Comparison of ENCODE assay signal across 12 cellular contexts in the genomic region with DNA sequence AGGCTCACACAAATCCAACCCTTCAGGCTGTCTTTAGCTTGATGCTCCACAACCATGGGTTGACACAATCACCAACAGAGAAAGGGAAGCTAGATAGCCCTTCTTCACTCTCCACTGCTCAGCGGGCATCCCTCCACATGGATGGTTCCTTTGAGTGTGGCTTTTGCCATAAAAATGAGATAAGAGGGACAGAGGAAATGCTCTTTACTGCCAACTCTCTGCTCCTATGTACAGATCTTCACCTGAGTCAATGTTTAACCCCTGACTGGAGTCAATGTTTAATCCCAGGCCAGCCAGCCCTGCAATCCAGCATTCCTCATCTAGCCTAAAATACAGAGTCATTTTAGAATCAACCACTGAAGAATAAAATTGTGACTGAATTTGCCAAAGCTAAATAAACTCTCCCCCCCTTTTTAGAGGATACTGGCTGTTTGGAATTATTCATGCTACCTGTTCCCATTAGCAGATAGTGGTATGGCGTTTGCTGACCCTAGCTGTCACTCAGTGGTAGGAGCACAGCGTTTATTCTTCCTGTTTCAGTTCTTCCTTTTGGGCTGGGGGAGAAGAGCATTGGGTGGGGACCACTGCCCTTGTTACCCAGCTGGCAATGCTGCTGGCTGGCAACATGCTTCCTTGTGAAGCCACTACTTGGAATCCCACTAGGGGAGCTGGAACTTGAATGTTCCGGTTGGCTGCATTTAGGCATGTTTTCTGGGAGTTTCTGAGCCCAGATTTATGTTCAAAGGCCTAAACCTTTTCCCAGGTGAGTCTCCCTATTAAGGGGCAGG. TPM values are rescaled to one million over a fixed set of nuclear protein-coding genes. Genes with fewer than 3 reads are reported as not detected.
DNase-seq lines count a peak whose midpoint lies in the region; ATAC-seq, FAIRE-seq and TF ChIP-seq lines count a peak whose summit lies in the region.
"Had no signal": no experiment of that assay in that cellular context is flagged by ENCODE, and none has a peak within 500 bp of the region (broad histone marks: within the 10 kb centered on the region; RNA-seq: fewer than 3 reads in every experiment).

No MANE protein-coding gene starts in this region.

- DNase-seq in A549 (ENCODE audit: low read depth in 1 of 2, low spot score in 1 of 2) (peak; percentile 33 to 69), HuH-7.5 (ENCODE audit: low spot score) (peak; percentile 63), kidney tubule cell (ENCODE audit: low spot score) (peak; percentile 96), NCI-H1048 (lab: John Stamatoyannopoulos, UW) (no peak), putamen (ENCODE audit: low spot score) (no peak), ecto neural progenitor cell (ENCODE audit: low spot score) (no peak)
- DNase-seq: activated CD4-positive, alpha-beta T cell treated with anti-CD3 and anti-CD28 coated beads, Interleukin-2, amount 50 U/mL, for 4 hours; MG63; NCI-H2227 treated with DMSO at 0.1 percent for 48 hours; uterus had no signal

- 0 out of 3 replicates have a peak, but pooled peaks cover 5% of the 10 kb centered on the region for H3K9me3 ChIP-seq in A549
- H3K9me3 ChIP-seq: MG63, uterus had no signal

- CTCF ChIA-PET in A549 (lab: Yijun Ruan, JAX): interaction anchor here (0.7 to 3.1 kb wide), 11 partner anchors 9 to 461 kb away, joined by 3 to 10 read pairs (median 3); partner anchors contain the start of gene FCAMR

- POLR2A ChIA-PET in A549 (lab: Yijun Ruan, JAX): no interaction called here

- FAIRE-seq in A549 (lab: Jason Lieb, UNC): no peak

- TF ChIP-seq CTCF in A549 (IDR thresholded peaks at IDR 0.05): no peak

- ATAC-seq in A549 (peak; percentile 52 to 86), GM19397 (IDR thresholded peaks at IDR 0.05; ENCODE audit: unreplicated experiment) (peak; percentile 51), GM19035 (IDR thresholded peaks at IDR 0.05; ENCODE audit: unreplicated experiment) (no peak)

- WGBS in A549 (ENCODE audit: missing lambda C conversion rate): 28% methylated on average over 4 of the region's 4 CpGs

- 0 out of 3 replicates have a peak overlapping the region, but pooled peaks have one; percentile 8 for H3K4me3 ChIP-seq in A549
- H3K4me3 ChIP-seq: MG63, uterus had no signal

- TF ChIP-seq RAD21 in A549 (conservative IDR thresholded peaks at IDR 0.05 in 1 of 2, IDR thresholded peaks at IDR 0.05 in 1 of 2): no peak

- peaks cover 26% of the 10 kb centered on the region for H3K4me1 ChIP-seq in A549
- H3K4me1 ChIP-seq: uterus had no signal

- H3K4me2 ChIP-seq in A549: peak overlapping the region; percentile 75

- H3K27ac ChIP-seq in A549: peak overlapping the region; percentile 79 to 86
- H3K27ac ChIP-seq: uterus had no signal

- no peak for TF ChIP-seq EP300 in A549 (IDR thresholded peaks at IDR 0.05)

- no peak for TF ChIP-seq POLR2A in A549 (IDR thresholded peaks at IDR 0.05; ENCODE audit: low read length)

TF ChIP-seq in A549, 52 proteins besides CTCF, POLR2A, EP300 and RAD21:
- TF ChIP-seq ZFP36 (IDR thresholded peaks at IDR 0.05; ENCODE audit: borderline replicate concordance, partially characterized antibody): no peak
- TF ChIP-seq, protein P1, sequence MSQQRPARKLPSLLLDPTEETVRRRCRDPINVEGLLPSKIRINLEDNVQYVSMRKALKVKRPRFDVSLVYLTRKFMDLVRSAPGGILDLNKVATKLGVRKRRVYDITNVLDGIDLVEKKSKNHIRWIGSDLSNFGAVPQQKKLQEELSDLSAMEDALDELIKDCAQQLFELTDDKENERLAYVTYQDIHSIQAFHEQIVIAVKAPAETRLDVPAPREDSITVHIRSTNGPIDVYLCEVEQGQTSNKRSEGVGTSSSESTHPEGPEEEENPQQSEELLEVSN (IDR thresholded peaks at IDR 0.05; ENCODE audit: borderline replicate concordance, low read depth): no peak
- no peak for TF ChIP-seq ZNF302 (CRISPR knock-in tag; IDR thresholded peaks at IDR 0.05)
- TF ChIP-seq, protein P2, sequence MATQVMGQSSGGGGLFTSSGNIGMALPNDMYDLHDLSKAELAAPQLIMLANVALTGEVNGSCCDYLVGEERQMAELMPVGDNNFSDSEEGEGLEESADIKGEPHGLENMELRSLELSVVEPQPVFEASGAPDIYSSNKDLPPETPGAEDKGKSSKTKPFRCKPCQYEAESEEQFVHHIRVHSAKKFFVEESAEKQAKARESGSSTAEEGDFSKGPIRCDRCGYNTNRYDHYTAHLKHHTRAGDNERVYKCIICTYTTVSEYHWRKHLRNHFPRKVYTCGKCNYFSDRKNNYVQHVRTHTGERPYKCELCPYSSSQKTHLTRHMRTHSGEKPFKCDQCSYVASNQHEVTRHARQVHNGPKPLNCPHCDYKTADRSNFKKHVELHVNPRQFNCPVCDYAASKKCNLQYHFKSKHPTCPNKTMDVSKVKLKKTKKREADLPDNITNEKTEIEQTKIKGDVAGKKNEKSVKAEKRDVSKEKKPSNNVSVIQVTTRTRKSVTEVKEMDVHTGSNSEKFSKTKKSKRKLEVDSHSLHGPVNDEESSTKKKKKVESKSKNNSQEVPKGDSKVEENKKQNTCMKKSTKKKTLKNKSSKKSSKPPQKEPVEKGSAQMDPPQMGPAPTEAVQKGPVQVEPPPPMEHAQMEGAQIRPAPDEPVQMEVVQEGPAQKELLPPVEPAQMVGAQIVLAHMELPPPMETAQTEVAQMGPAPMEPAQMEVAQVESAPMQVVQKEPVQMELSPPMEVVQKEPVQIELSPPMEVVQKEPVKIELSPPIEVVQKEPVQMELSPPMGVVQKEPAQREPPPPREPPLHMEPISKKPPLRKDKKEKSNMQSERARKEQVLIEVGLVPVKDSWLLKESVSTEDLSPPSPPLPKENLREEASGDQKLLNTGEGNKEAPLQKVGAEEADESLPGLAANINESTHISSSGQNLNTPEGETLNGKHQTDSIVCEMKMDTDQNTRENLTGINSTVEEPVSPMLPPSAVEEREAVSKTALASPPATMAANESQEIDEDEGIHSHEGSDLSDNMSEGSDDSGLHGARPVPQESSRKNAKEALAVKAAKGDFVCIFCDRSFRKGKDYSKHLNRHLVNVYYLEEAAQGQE (IDR thresholded peaks at IDR 0.05): no peak
- no peak for TF ChIP-seq ELK1 (IDR thresholded peaks at IDR 0.05; ENCODE audit: low read depth, low read length)
- no peak for TF ChIP-seq HOXB13 (CRISPR knock-in tag; IDR thresholded peaks at IDR 0.05; ENCODE audit: low read depth)
- TF ChIP-seq HES2 (IDR thresholded peaks at IDR 0.05): no peak
- no peak for TF ChIP-seq RNF2 (IDR thresholded peaks at IDR 0.05; ENCODE audit: borderline replicate concordance, low read depth)
- TF ChIP-seq MAFK (IDR thresholded peaks at IDR 0.05; ENCODE audit: partially characterized antibody): no peak
- no peak for TF ChIP-seq SREBF2 (IDR thresholded peaks at IDR 0.05)
- no peak for TF ChIP-seq PHF8 (IDR thresholded peaks at IDR 0.05; ENCODE audit: borderline replicate concordance, low read depth)
- no peak for TF ChIP-seq JUN (IDR thresholded peaks at IDR 0.05)
- no peak for TF ChIP-seq CBX8 (IDR thresholded peaks at IDR 0.05)
- no peak for TF ChIP-seq TP53 (CRISPR knock-in tag; IDR thresholded peaks at IDR 0.05)

RNA-seq across cellular contexts. Expression of gene PIGR, which starts 5.2 kb away (rescaled TPM):
- polyA plus RNA-seq in A549 (2011; rRNA removed): 0.01 and 0.03 TPM in 2 replicates
- 0.01 TPM in 1 of 2 replicates, not detected in the other for polyA plus RNA-seq in A549 (2012; cell fraction: cytosol; rRNA removed)
- polyA plus RNA-seq in A549 (2012; cell fraction: nucleus; rRNA removed): 0.01 TPM in 2 replicates
- not detected in 3 replicates for polyA plus RNA-seq in A549 (2017; fragmentation: RNase III; extraction: RNeasy Plus Mini Kit Qiagen cat#74134 plus additional on column Dnase treatment)
- polyA minus RNA-seq in A549 (2011; rRNA and poly(A)+ RNA removed): not detected in 2 replicates

RNA-seq across cellular contexts. Expression of gene FCAMR, which starts 18.7 kb away (rescaled TPM):
- polyA plus RNA-seq in A549 (2011; rRNA removed) (not detected in 2 replicates), A549 (2017; fragmentation: RNase III; extraction: RNeasy Plus Mini Kit Qiagen cat#74134 plus additional on column Dnase treatment) (not detected in 3 replicates)
- polyA plus RNA-seq in A549 (2012; cell fraction: cytosol; rRNA removed): not detected in 2 replicates
- 0.04 TPM in 1 of 2 replicates, not detected in the other for polyA plus RNA-seq in A549 (2012; cell fraction: nucleus; rRNA removed)
- not detected in 2 replicates for polyA minus RNA-seq in A549 (2011; rRNA and poly(A)+ RNA removed)

RNA-seq across cellular contexts. Expression of gene FCMR, which starts 29.8 kb away (rescaled TPM):
- 0.19 and 0.73 TPM in 2 replicates for polyA plus RNA-seq in A549 (2011; rRNA removed)
- 0.94 and 1.2 TPM in 2 replicates for polyA plus RNA-seq in A549 (2012; cell fraction: cytosol; rRNA removed)
- polyA plus RNA-seq in A549 (2012; cell fraction: nucleus; rRNA removed): 0.58 and 0.61 TPM in 2 replicates
- polyA plus RNA-seq in A549 (2017; fragmentation: RNase III; extraction: RNeasy Plus Mini Kit Qiagen cat#74134 plus additional on column Dnase treatment): 0.93 to 1.3 TPM (median 1.0 TPM) in 3 replicates
- polyA minus RNA-seq in A549 (2011; rRNA and poly(A)+ RNA removed): 0.58 and 0.91 TPM in 2 replicates

RNA-seq across cellular contexts. Expression of gene IL24, which starts 54.3 kb away (rescaled TPM):
- polyA plus RNA-seq in A549 (2011; rRNA removed): 0.04 and 0.12 TPM in 2 replicates
- polyA plus RNA-seq in A549 (2012; cell fraction: cytosol; rRNA removed): not detected in 2 replicates
- polyA plus RNA-seq in A549 (2012; cell fraction: nucleus; rRNA removed): 0.02 TPM in 1 of 2 replicates, not detected in the other
- 0.07 TPM in 1 of 3 replicates, not detected in the others for polyA plus RNA-seq in A549 (2017; fragmentation: RNase III; extraction: RNeasy Plus Mini Kit Qiagen cat#74134 plus additional on column Dnase treatment)
- polyA minus RNA-seq in A549 (2011; rRNA and poly(A)+ RNA removed): not detected in 2 replicates

Comparison
In these comparisons a context has a peak if more than half of its experiments do, and no peak if none do; other contexts are left out.
1. DNase-seq: peak in A549 (2 of 2), HuH-7.5 (single experiment) and kidney tubule cell (single experiment); none in NCI-H1048 (single experiment), putamen (single experiment) and ecto neural progenitor cell (single experiment).